Comparison of ENCODE assay signal across 8 cellular contexts in the genomic region with DNA sequence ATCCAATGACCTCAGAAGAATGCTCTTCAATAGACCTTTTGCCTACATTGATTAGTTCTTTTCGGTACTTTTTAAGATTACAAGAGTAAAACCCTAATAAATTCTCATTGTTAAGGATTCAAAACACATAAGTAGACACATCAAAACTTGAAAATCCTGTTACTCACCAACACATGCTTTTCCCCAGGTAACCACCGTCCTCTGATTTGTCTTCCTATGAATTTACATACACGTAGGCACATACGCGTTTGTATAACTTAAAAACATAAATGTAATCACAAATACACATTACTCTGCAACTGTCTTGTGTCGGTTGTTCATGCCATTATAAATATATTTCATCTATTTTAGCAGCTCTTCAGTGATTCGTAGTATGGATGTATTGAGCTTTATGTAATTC. TPM values are rescaled to one million over a fixed set of nuclear protein-coding genes. Genes with fewer than 3 reads are reported as not detected.
DNase-seq lines count a peak whose midpoint lies in the region; ATAC-seq, FAIRE-seq and TF ChIP-seq lines count a peak whose summit lies in the region.

No MANE protein-coding gene starts in this region.

- intact Hi-C loops in A673 (cut with micrococcal nuclease; ENCODE audit: unreplicated experiment) (no loop called here), K562 (cut with micrococcal nuclease) (no loop called here)

- no peak for TF ChIP-seq EP300 in K562 (IDR thresholded peaks at IDR 0.05; ENCODE audit: low read length)

- H4K20me1 ChIP-seq in K562 (replicated peaks; ENCODE audit: control insufficient read depth, insufficient read depth, low read length): no peaks in the 10 kb centered on the region

- H2AFZ ChIP-seq in K562 (ENCODE audit: low read depth, low read length): peak overlapping the region; percentile 99

- H3K9me3 ChIP-seq in A673 (ENCODE audit: low read depth, low read length, poor library complexity, severe bottlenecking) (no peaks in the 10 kb centered on the region), K562 (replicated peaks; ENCODE audit: control insufficient read depth, insufficient read depth, low read depth, low read length) (no peaks in the 10 kb centered on the region), mucosa of rectum (ENCODE audit: control insufficient read depth in 2 of 2, low read length in 2 of 2) (no peaks in the 10 kb centered on the region)

- H3K36me3 ChIP-seq in A673 (ENCODE audit: insufficient read depth, low read length, poor library complexity, severe bottlenecking) (peaks cover 3% of the 10 kb centered on the region), K562 (ENCODE audit: control insufficient read depth, insufficient read depth, low read length) (0 out of 3 replicates have a peak, but pooled peaks cover 2% of the 10 kb centered on the region), mucosa of rectum (ENCODE audit: control insufficient read depth in 2 of 2, insufficient read depth in 2 of 2, low read length in 2 of 2) (no peaks in the 10 kb centered on the region)

- H3K27me3 ChIP-seq in A673 (replicated peaks; ENCODE audit: insufficient read depth, low read depth, low read length, poor library complexity): no peaks in the 10 kb centered on the region
- H3K27me3 ChIP-seq in K562 (ENCODE audit: control insufficient read depth in 2 of 2, insufficient read depth in 2 of 2, low read length in 2 of 2): no peaks in the 10 kb centered on the region
- H3K27me3 ChIP-seq in mucosa of rectum (ENCODE audit: control insufficient read depth in 2 of 2, insufficient read depth in 2 of 2, low read length in 2 of 2): peaks cover 3 to 4% of the 10 kb centered on the region in 2 donors

- POLR2A ChIA-PET in A673 (lab: Charles Lee; ENCODE audit: low non-redundant PET): no interaction called here
- POLR2A ChIA-PET in K562 (lab: Yijun Ruan, JAX): interaction anchor here (0.9 to 1.3 kb wide), 2 partner anchors 10 to 25 kb away, joined by 3 read pairs; no protein-coding TSS in a partner anchor

- H3K9ac ChIP-seq in K562 (ENCODE audit: insufficient read depth in 1 of 2, low read depth in 2 of 2, low read length in 2 of 2): peak overlapping the region in 1 of 2 experiments; percentile 82; a peak in 2 of 4 replicates
- H3K9ac ChIP-seq in mucosa of rectum (ENCODE audit: low read depth in 1 of 2, low read length in 2 of 2): peak overlapping the region in 1 of 2 donors; percentile 93

- H3K4me1 ChIP-seq in A673 (ENCODE audit: insufficient read depth, low read length, poor library complexity, severe bottlenecking) (peaks cover 15% of the 10 kb centered on the region), K562 (replicated peaks in 1 of 2; ENCODE audit: control insufficient read depth in 2 of 2, insufficient read depth in 2 of 2, low read length in 2 of 2) (peaks cover 0 to 5% of the 10 kb centered on the region in 2 experiments; a peak in 2 of 5 replicates), mucosa of rectum (ENCODE audit: control insufficient read depth in 2 of 2, insufficient read depth in 2 of 2, low read length in 2 of 2) (peaks cover 11 to 19% of the 10 kb centered on the region in 2 donors)

- DNase-seq in A673 (ENCODE audit: low spot score) (no peak), HFF-Myc (ENCODE audit: extremely low read depth, low read depth) (no peak), K562 (ENCODE audit: extremely low read depth in 1 of 4, low spot score in 3 of 4) (no peak), NAMALWA (ENCODE audit: low spot score) (no peak), NCI-H1105 (lab: John Stamatoyannopoulos, UW) (no peak)

- no TSS peak for BruUV-seq in A673 (replicated peaks; lab: Mats Ljungman, UMichigan)
- BruUV-seq in K562 (replicated peaks; lab: Mats Ljungman, UMichigan): no TSS peak

- CTCF ChIA-PET in A673 (lab: Charles Lee) (no interaction called here), K562 (lab: Yijun Ruan, JAX; ENCODE audit: low intra/inter-chr PET ratio) (no interaction called here)

- peaks cover 40% of the 10 kb centered on the region for H3K79me2 ChIP-seq in K562 (ENCODE audit: control insufficient read depth, insufficient read depth, low read length)

- ATAC-seq in K562 (no peak), HG03571 (IDR thresholded peaks at IDR 0.05; ENCODE audit: unreplicated experiment) (no peak), HG02759 (IDR thresholded peaks at IDR 0.05; ENCODE audit: unreplicated experiment) (no peak)

- H3K4me3 ChIP-seq in A673 (ENCODE audit: low read depth, low read length, poor library complexity, severe bottlenecking) (peak overlapping the region; percentile 73), HFF-Myc (replicated peaks; ENCODE audit: low read depth, low read length) (peak overlapping the region; percentile 74), K562 (peak overlapping the region; percentile 78), mucosa of rectum (ENCODE audit: low read length in 2 of 2) (peak overlapping the region; percentile 93 to 96)

- 31% methylated on average over 7 of the region's 7 CpGs for WGBS in K562 (ENCODE audit: insufficient coverage, low coverage, missing lambda C conversion rate)

- in situ Hi-C loops in K562 (cut with MboI): no loop called here

- peak; percentile 19 for FAIRE-seq in K562 (lab: Jason Lieb, UNC)

- no peak for TF ChIP-seq RAD21 in K562 (CRISPR knock-in tag; conservative IDR thresholded peaks at IDR 0.05 in 1 of 2, IDR thresholded peaks at IDR 0.05 in 1 of 2)

- TF ChIP-seq CTCF in A673 (conservative IDR thresholded peaks at IDR 0.05; ENCODE audit: low read depth, low read length) (no peak), HFF-Myc (IDR thresholded peaks at IDR 0.05; ENCODE audit: low read depth, low read length, missing control alignments) (no peak), K562 (IDR thresholded peaks at IDR 0.05 in 2 of 3, conservative IDR thresholded peaks at IDR 0.05 in 1 of 3; ENCODE audit: insufficient read depth in 2 of 3, low read depth in 1 of 3, low read length in 3 of 3) (no peak)

- no peak overlapping the region for H3K27ac ChIP-seq in A673 (ENCODE audit: low read depth, low read length, poor library complexity, severe bottlenecking)
- H3K27ac ChIP-seq in K562 (ENCODE audit: extremely low read depth, low read depth, low read length): no peak overlapping the region; the same call in 2 of the 3 replicates
- H3K27ac ChIP-seq in mucosa of rectum (ENCODE audit: low read depth in 2 of 2, low read length in 2 of 2): no peak overlapping the region

- no peak for TF ChIP-seq POLR2A in K562 (conservative IDR thresholded peaks at IDR 0.05)

- H3K9me1 ChIP-seq in K562 (ENCODE audit: control insufficient read depth, insufficient read depth, low read length): no peaks in the 10 kb centered on the region

- H3K4me2 ChIP-seq in K562 (ENCODE audit: insufficient read depth, low read length): peak overlapping the region; percentile 94

TF ChIP-seq in K562, 482 proteins besides CTCF, POLR2A, EP300 and RAD21 (continues in another document):
- TF ChIP-seq ZNF143 (CRISPR knock-in tag; IDR thresholded peaks at IDR 0.05): no peak
- no peak for TF ChIP-seq ZNF174 (CRISPR knock-in tag; IDR thresholded peaks at IDR 0.05)
- TF ChIP-seq ZNF717 (CRISPR knock-in tag; IDR thresholded peaks at IDR 0.05): no peak
- no peak for TF ChIP-seq POLR2AphosphoS5 (IDR thresholded peaks at IDR 0.05; ENCODE audit: control insufficient read depth, insufficient read depth, low read depth, low read length)
- TF ChIP-seq, protein P1, sequence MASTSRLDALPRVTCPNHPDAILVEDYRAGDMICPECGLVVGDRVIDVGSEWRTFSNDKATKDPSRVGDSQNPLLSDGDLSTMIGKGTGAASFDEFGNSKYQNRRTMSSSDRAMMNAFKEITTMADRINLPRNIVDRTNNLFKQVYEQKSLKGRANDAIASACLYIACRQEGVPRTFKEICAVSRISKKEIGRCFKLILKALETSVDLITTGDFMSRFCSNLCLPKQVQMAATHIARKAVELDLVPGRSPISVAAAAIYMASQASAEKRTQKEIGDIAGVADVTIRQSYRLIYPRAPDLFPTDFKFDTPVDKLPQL (IDR thresholded peaks at IDR 0.05; ENCODE audit: extremely low read depth, insufficient read length): no peak

RNA-seq across cellular contexts. Expression of a gene that starts 0.9 kb away (rescaled TPM):
- total RNA-seq in A673 (2021): 37.0 and 39.1 TPM in 2 replicates
- total RNA-seq in K562 (2011; cell fraction: chromatin; rRNA removed; ENCODE audit: low replicate concordance): 28.7 and 119 TPM in 2 replicates
- total RNA-seq in K562 (2011; cell fraction: nucleolus; rRNA removed): 8.2 and 17.6 TPM in 2 replicates
- total RNA-seq in K562 (2011; cell fraction: nucleoplasm; rRNA removed): 32.0 and 43.8 TPM in 2 replicates
- total RNA-seq in K562 (2014; rRNA removed): 18.2 and 21.1 TPM in 2 replicates
- 36.2 and 39.5 TPM in 2 replicates for total RNA-seq in K562 (2014; rRNA removed; fragmentation: Illumina TruSeq; extraction: Trizol)
- 32.1 and 38.5 TPM in 2 replicates for total RNA-seq in K562 (2015; rRNA removed; fragmentation: Illumina TruSeq; extraction: Trizol)
- total RNA-seq in K562 (2021): 24.1 and 25.4 TPM in 2 replicates
- 18.7 and 28.2 TPM in 2 replicates for polyA plus RNA-seq in K562 (2011; rRNA removed)
- 2.8 and 6.9 TPM in 2 replicates for polyA plus RNA-seq in K562 (2011; cell fraction: cytosol; rRNA removed)
- 15.5 and 22.9 TPM in 2 replicates for polyA plus RNA-seq in K562 (2011; cell fraction: nucleus; rRNA removed)
- polyA plus RNA-seq in K562 (2012): 12.8 and 13.6 TPM in 2 replicates
- 16.9 and 21.3 TPM in 2 replicates for polyA plus RNA-seq in K562 (2014; fragmentation: Illumina TruSeq; extraction: Trizol)
- 10 to 100 TPM; 12.5 to 13.3 TPM for polyA plus RNA-seq in K562 (2014; fragmentation: Nextera tagmentation; extraction: Ambion mirVana)
- polyA plus RNA-seq in K562 (2014; rRNA removed): 13.9 and 23.2 TPM in 2 replicates
- 44.1 and 50.3 TPM in 2 replicates for polyA minus RNA-seq in K562 (2011; rRNA and poly(A)+ RNA removed)
- 20.8 and 26.1 TPM in 2 replicates for polyA minus RNA-seq in K562 (2011; cell fraction: cytosol; rRNA and poly(A)+ RNA removed)
- 31.0 and 60.0 TPM in 2 replicates for polyA minus RNA-seq in K562 (2011; cell fraction: nucleus; rRNA and poly(A)+ RNA removed)

RNA-seq across cellular contexts. Expression of a gene that starts 22.4 kb away (rescaled TPM):
- total RNA-seq in A673 (2021) (3.4 and 4.9 TPM in 2 replicates), K562 (2014; rRNA removed) (3.8 and 5.1 TPM in 2 replicates), K562 (2014; rRNA removed; fragmentation: Illumina TruSeq; extraction: Trizol) (7.3 and 8.0 TPM in 2 replicates), K562 (2015; rRNA removed; fragmentation: Illumina TruSeq; extraction: Trizol) (0.60 and 1.1 TPM in 2 replicates), K562 (2021) (9.2 and 9.6 TPM in 2 replicates)
- total RNA-seq in K562 (2011; cell fraction: chromatin; rRNA removed; ENCODE audit: low replicate concordance): 16.3 and 35.6 TPM in 2 replicates
- total RNA-seq in K562 (2011; cell fraction: nucleolus; rRNA removed): 3.2 and 7.0 TPM in 2 replicates
- 13.5 and 16.0 TPM in 2 replicates for total RNA-seq in K562 (2011; cell fraction: nucleoplasm; rRNA removed)
- polyA plus RNA-seq in K562 (2011; rRNA removed) (1.5 and 5.9 TPM in 2 replicates), K562 (2014; fragmentation: Illumina TruSeq; extraction: Trizol) (8.9 and 9.9 TPM in 2 replicates), K562 (2014; fragmentation: Nextera tagmentation; extraction: Ambion mirVana) (1 to 10 TPM; 1.4 to 1.7 TPM), K562 (2014; rRNA removed) (8.2 and 8.9 TPM in 2 replicates)
- polyA plus RNA-seq in K562 (2011; cell fraction: cytosol; rRNA removed): 0.37 and 3.2 TPM in 2 replicates
- 3.0 and 14.9 TPM in 2 replicates for polyA plus RNA-seq in K562 (2011; cell fraction: nucleus; rRNA removed)
- 2.4 and 39.4 TPM in 2 replicates for polyA plus RNA-seq in K562 (2012)
- polyA minus RNA-seq in K562 (2011; rRNA and poly(A)+ RNA removed): 1.8 and 10.0 TPM in 2 replicates
- polyA minus RNA-seq in K562 (2011; cell fraction: cytosol; rRNA and poly(A)+ RNA removed): 0.76 and 1.3 TPM in 2 replicates
- 0.81 and 12.1 TPM in 2 replicates for polyA minus RNA-seq in K562 (2011; cell fraction: nucleus; rRNA and poly(A)+ RNA removed)
